In genomic region chr12:16258963-16259362, GRCh38 we compare ENCODE assay signal across 38 cellular contexts. TPM values are rescaled to one million over a fixed set of nuclear protein-coding genes. Genes with fewer than 3 reads are reported as not detected.
"Had no signal": no experiment of that assay in that cellular context is flagged by ENCODE, and none has a peak within 500 bp of the region (broad histone marks: within the 10 kb centered on the region; RNA-seq: fewer than 3 reads in every experiment).

No MANE protein-coding gene starts in this region.

- H3K9ac ChIP-seq: SK-N-SH had no signal

- H3K27me3 ChIP-seq: body of pancreas, breast epithelium, Peyer's patch, SJSA1 had no signal

- H3K4me2 ChIP-seq: SK-N-SH had no signal

- H3K4me1 ChIP-seq: body of pancreas, breast epithelium, Peyer's patch, SJSA1 had no signal

- DNase-seq: activated CD4-positive, alpha-beta T cell treated with anti-CD3 and anti-CD28 coated beads for 1 hour; activated CD4-positive, alpha-beta T cell treated with anti-CD3 and anti-CD28 coated beads for 48 hours; activated CD4-positive, CD25-positive, alpha-beta regulatory T cell; activated CD8-positive, alpha-beta T cell treated with anti-CD3 and anti-CD28 coated beads for 36 hours; activated gamma-delta T cell; activated naive CD4-positive, alpha-beta T cell treated with Interleukin-2 at 50 U/mL for 16 hours; activated naive CD8-positive, alpha-beta T cell treated with anti-CD3 and anti-CD28 coated beads, Interleukin-2, amount 10 ng/mL, durations not matched to agents 7 days and 5 days; activated T-cell treated with anti-CD3 and anti-CD28 coated beads, Interleukin-2, amount 50 U/mL, for 1 hour; activated T-cell treated with anti-CD3 and anti-CD28 coated beads, Interleukin-2, amount 50 U/mL, for 72 hours; body of pancreas; cerebellar nuclear complex; MM.1S; MV-4-11; NCI-H1092 treated with DMSO at 0.1 percent for 48 hours; NCI-H1417; NCI-H146; NCI-H187; NCI-H2029 treated with DMSO at 0.1 percent for 48 hours; NCI-H2107; NCI-H2171; NCI-H510A; NCI-H526; NCI-H748 treated with DMSO at 0.1 percent for 48 hours; NK-92 treated with Interleukin-12 subunit alpha and Interleukin-12 subunit beta, amount 100 ng/mL, for 24 hours; PC-3; Peyer's patch; RPMI8226; SHP77 treated with DMSO at 0.1 percent for 48 hours; SK-N-SH; WERI-Rb-1 had no signal

- ATAC-seq: activated CD8-positive, alpha-beta T cell treated with anti-CD3 and anti-CD28 coated beads for 36 hours; activated T-cell treated with anti-CD3 and anti-CD28 coated beads, Interleukin-2, amount 50 U/mL, for 72 hours; body of pancreas; PC-3 had no signal

- H3K27ac ChIP-seq: body of pancreas, breast epithelium, Peyer's patch, SJSA1, WERI-Rb-1 had no signal

- H3K36me3 ChIP-seq: breast epithelium, Peyer's patch, SJSA1, WERI-Rb-1 had no signal

- H3K9me3 ChIP-seq: SJSA1, SK-N-SH had no signal

- H3K4me3 ChIP-seq: body of pancreas, breast epithelium, Peyer's patch, SJSA1 had no signal

RNA-seq across cellular contexts. Expression of gene SLC15A5, which starts 18.5 kb away (rescaled TPM):
- total RNA-seq: activated CD8-positive, alpha-beta memory T cell treated with anti-CD3 and anti-CD28 coated beads for 36 hours; activated CD8-positive, alpha-beta T cell treated with anti-CD3 and anti-CD28 coated beads for 36 hours; activated naive CD8-positive, alpha-beta T cell treated with anti-CD3 and anti-CD28 coated beads, Interleukin-2, amount 10 ng/mL, durations not matched to agents 7 days and 5 days; activated T-cell treated with anti-CD3 and anti-CD28 coated beads, Interleukin-2, amount 50 U/mL, for 72 hours; activated T-helper 2 cell treated with anti-CD3 and anti-CD28 coated beads, Interferon-gamma antibody, Interleukin-2, Interleukin-4, amounts not matched to agents 10 μg/mL and 5 μg/mL and 100 μg/mL, durations not matched to agents 14 hours and 24 hours and 36 hours; astrocyte; body of pancreas; breast epithelium; cardiac septum; LHCN-M2; PC-3; Peyer's patch; SJSA1 had no signal
- polyA plus RNA-seq: adipose tissue, SK-N-SH had no signal
